25 cellular contexts compared by ENCODE assay signal in genomic region chr6:166834049-166834448, GRCh38.
"Had no signal": no experiment of that assay in that cellular context is flagged by ENCODE, and none has a peak within 500 bp of the region (broad histone marks: within the 10 kb centered on the region; RNA-seq: fewer than 3 reads in every experiment).

No MANE protein-coding gene starts in this region.

- H3K27ac Mint-ChIP-seq: activated B cell treated with CpG ODN at 0.5 μM for 24 hours; activated naive CD4-positive, alpha-beta T cell treated with anti-CD3 and anti-CD28 coated beads for 36 hours; activated naive CD8-positive, alpha-beta T cell treated with anti-CD3 and anti-CD28 coated beads, Interleukin-2, amount 10 ng/mL, durations not matched to agents 7 days and 5 days; activated T-helper 1 cell treated with anti-CD3 and anti-CD28 coated beads, Interleukin-12 subunit alpha, Interleukin-12 subunit beta, Interleukin-2, Interleukin-4 antibody, amounts not matched to agents 30 ng/mL and 10 ng/mL and 1 ng/mL, durations not matched to agents 14 hours and 24 hours and 36 hours had no signal

- H3K4me1 Mint-ChIP-seq: activated naive CD8-positive, alpha-beta T cell treated with anti-CD3 and anti-CD28 coated beads, Interleukin-2, amount 10 ng/mL, durations not matched to agents 7 days and 5 days had no signal

- H3K9me3 ChIP-seq: breast epithelium, colonic mucosa, MG63 had no signal

- H3K27me3 Mint-ChIP-seq: activated B cell treated with CpG ODN at 0.5 μM for 24 hours had no signal

- H3K4me3 ChIP-seq: breast epithelium, colonic mucosa, MG63 had no signal

- H3K9me3 Mint-ChIP-seq: activated naive CD4-positive, alpha-beta T cell treated with anti-CD3 and anti-CD28 coated beads for 36 hours had no signal

- H3K27ac ChIP-seq: breast epithelium, colonic mucosa had no signal

- H3K27me3 ChIP-seq: breast epithelium, colonic mucosa, MG63 had no signal

- H3K36me3 ChIP-seq: breast epithelium, colonic mucosa, MG63 had no signal

- H3K4me1 ChIP-seq: breast epithelium, colonic mucosa had no signal

- FAIRE-seq: TTC549 had no signal

- DNase-seq: activated B cell treated with CpG ODN at 0.5 μM for 24 hours; activated CD4-positive, alpha-beta T cell treated with anti-CD3 and anti-CD28 coated beads for 4 hours; activated CD4-positive, alpha-beta T cell treated with anti-CD3 and anti-CD28 coated beads, Interleukin-2, amount 50 U/mL, for 4 hours; activated CD8-positive, alpha-beta memory T cell treated with anti-CD3 and anti-CD28 coated beads for 24 hours; activated effector memory CD4-positive, alpha-beta T cell treated with anti-CD3 and anti-CD28 coated beads, Interleukin-2, amount 50 U/mL, for 16 hours; activated naive CD4-positive, alpha-beta T cell treated with anti-CD3 and anti-CD28 coated beads for 36 hours; activated naive CD8-positive, alpha-beta T cell treated with anti-CD3 and anti-CD28 coated beads, Interleukin-2, amount 10 ng/mL, durations not matched to agents 7 days and 5 days; aorta; caudate nucleus; colonic mucosa; MG63; MV-4-11; NCI-H1092 treated with DMSO at 0.1 percent for 48 hours; NCI-H1417 treated with DMSO at 0.1 percent for 48 hours; NCI-H1694 treated with DMSO at 0.1 percent for 48 hours; NCI-H2029 treated with DMSO at 0.1 percent for 48 hours; NCI-H345; NCI-H510A; NCI-H526 treated with DMSO at 0.1 percent for 48 hours; NCI-H82; SIG-M5; T1000 had no signal

- H3K4me3 Mint-ChIP-seq: activated B cell treated with CpG ODN at 0.5 μM for 24 hours; activated naive CD4-positive, alpha-beta T cell treated with anti-CD3 and anti-CD28 coated beads for 36 hours; activated naive CD8-positive, alpha-beta T cell treated with anti-CD3 and anti-CD28 coated beads, Interleukin-2, amount 10 ng/mL, durations not matched to agents 7 days and 5 days; activated T-helper 1 cell treated with anti-CD3 and anti-CD28 coated beads, Interleukin-12 subunit alpha, Interleukin-12 subunit beta, Interleukin-2, Interleukin-4 antibody, amounts not matched to agents 30 ng/mL and 10 ng/mL and 1 ng/mL, durations not matched to agents 14 hours and 24 hours and 36 hours had no signal

- H3K36me3 Mint-ChIP-seq: activated naive CD8-positive, alpha-beta T cell treated with anti-CD3 and anti-CD28 coated beads, Interleukin-2, amount 10 ng/mL, durations not matched to agents 7 days and 5 days had no signal
